Comparison of ENCODE assay signal across 8 cellular contexts in the genomic region with DNA sequence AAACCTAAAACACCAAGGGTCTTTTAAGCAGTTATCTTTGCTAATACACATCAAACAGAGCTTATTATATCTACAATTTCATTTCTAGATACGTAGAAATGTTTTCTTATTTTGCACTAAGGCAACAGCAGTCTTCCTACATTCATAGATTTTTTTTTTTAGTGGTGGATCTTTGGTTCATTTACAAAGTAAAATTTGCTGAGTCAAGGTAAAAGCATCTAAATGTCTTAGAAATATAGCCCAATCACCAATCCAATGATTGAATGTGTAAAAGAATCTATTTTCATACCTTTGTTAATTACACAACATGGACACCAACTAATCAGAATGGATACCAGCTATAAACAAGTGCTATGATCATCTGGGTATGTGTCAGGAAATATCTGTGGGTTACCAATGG.
"Had no signal": no experiment of that assay in that cellular context is flagged by ENCODE, and none has a peak within 500 bp of the region (broad histone marks: within the 10 kb centered on the region; RNA-seq: fewer than 3 reads in every experiment).

No MANE protein-coding gene starts in this region.

- H3K4me1 ChIP-seq: HAP-1 had no signal

- DNase-seq: GM23248, GOT3, H7, HFFc6, KG1 had no signal

- H3K9me3 ChIP-seq: HAP-1 had no signal

- ATAC-seq: HCT116 had no signal

- H3K27ac ChIP-seq: GM23248, HL-60 had no signal

- H3K4me3 ChIP-seq: GM23248, HAP-1 had no signal

- H3K9ac ChIP-seq: GM23248 had no signal

- H3K36me3 ChIP-seq: HAP-1 had no signal

- H2AFZ ChIP-seq: GM23248 had no signal
